ENCODE assay signal across 8 cellular contexts in the genomic region with DNA sequence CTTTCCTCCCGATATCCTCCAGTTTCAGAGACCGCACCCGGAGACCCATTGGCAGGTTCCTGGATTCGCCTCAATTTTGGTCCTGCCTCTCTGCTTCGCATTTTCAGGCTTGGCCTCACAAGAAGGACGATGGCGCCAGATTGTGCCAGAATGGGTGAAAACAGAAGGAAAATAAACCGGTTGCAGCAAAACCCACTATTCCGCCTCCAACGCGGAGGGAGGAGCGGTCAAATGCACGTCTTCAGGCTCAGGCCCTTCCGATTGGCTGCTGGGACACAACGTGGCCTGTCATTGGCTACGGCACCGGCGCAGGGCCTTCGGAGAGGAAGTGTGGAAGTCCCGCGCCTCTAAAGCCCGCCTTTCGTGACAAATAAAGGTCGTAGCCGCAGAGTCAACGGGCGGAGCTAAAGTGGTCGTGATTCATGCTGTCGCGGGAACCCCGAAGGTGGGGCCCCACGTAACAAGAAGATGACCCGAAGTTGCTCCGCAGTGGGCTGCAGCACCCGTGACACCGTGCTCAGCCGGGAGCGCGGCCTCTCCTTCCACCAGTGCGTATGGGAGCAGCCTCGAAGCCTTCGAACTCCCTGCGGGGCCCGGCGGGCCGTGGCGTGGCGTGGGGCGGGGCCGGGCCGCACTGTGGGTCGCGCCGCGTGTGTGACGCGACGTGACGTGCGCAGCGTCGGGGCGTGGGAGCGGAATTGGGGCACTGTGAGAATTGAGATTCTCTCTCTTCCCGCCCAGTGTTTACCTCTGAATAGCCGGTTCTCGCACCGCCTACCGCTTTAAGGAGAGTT. TPM values are rescaled to one million over a fixed set of nuclear protein-coding genes. Genes with fewer than 3 reads are reported as not detected.
DNase-seq lines count a peak whose midpoint lies in the region; ATAC-seq and TF ChIP-seq lines count a peak whose summit lies in the region.

Gene THAP9, plus strand, starts transcription at position 401 of the 794 bp plus-strand sequence. Its CDS starts 68 bp downstream, at position 469.

- H3K27me3 Mint-ChIP-seq in T-cell = no peaks in the 10 kb centered on the region

- H3K27me3 ChIP-seq in left ventricle myocardium inferior (ENCODE audit: low read depth) (no peaks in the 10 kb centered on the region), upper lobe of right lung (no peaks in the 10 kb centered on the region)

- H3K36me3 Mint-ChIP-seq in T-cell = peaks cover 8% of the 10 kb centered on the region

- H3K4me1 Mint-ChIP-seq in T-cell = peaks cover 15 to 22% (median 21%) of the 10 kb centered on the region in 3 donors

- DNase-seq in NCI-H146 treated with DMSO at 0.1 percent for 48 hours (lab: John Stamatoyannopoulos, UW; ENCODE audit: unreplicated experiment) (peak; percentile 66), T-cell (peak; percentile 91 to 100 (median 99)), amygdala (lab: John Stamatoyannopoulos, UW) (peak; percentile 77 to 99 (median 98)), left ventricle myocardium inferior (peak; percentile 98), posterior vena cava (ENCODE audit: low spot score) (peak; percentile 100), upper lobe of right lung (peak; percentile 99)

- no peak within 1 kb of the TSS for H3K27ac Mint-ChIP-seq in T-cell

- no peaks in the 10 kb centered on the region for H3K9me3 Mint-ChIP-seq in T-cell

- peak; percentile 92 for ATAC-seq in GM18498 (IDR thresholded peaks at IDR 0.05; ENCODE audit: unreplicated experiment)
- peak; percentile 86 for ATAC-seq in HG02884 (IDR thresholded peaks at IDR 0.05; ENCODE audit: unreplicated experiment)
- ATAC-seq in T-cell (replicated peaks in 1 of 4) = peak; percentile 88 to 93 (median 92)
- ATAC-seq in upper lobe of right lung = peak; percentile 98

- TF ChIP-seq CTCF in left ventricle myocardium inferior (IDR thresholded peaks at IDR 0.05; ENCODE audit: borderline replicate concordance) = no peak
- TF ChIP-seq CTCF in upper lobe of right lung (IDR thresholded peaks at IDR 0.05) = no peak

- CTCF ChIA-PET in T-cell (lab: Charles Lee) = interaction anchor here in 1 of 2 donors (0.6 to 2.5 kb wide), 13 partner anchors 9 to 540 kb away, joined by 3 to 23 read pairs (median 5); partner anchors contain the start of genes COPS4, COQ2, HNRNPD and LIN54

- H3K4me3 Mint-ChIP-seq in T-cell = no peak within 1 kb of the TSS

- no peaks in the 10 kb centered on the region for H3K9me3 ChIP-seq in left ventricle myocardium inferior (replicated peaks)
- H3K9me3 ChIP-seq in upper lobe of right lung = no peaks in the 10 kb centered on the region

- intact Hi-C loops in left ventricle myocardium inferior (cut with micrococcal nuclease) = no loop called here
- intact Hi-C loops in posterior vena cava (cut with DNase I) = no loop called here
- intact Hi-C loops in upper lobe of right lung (cut with DNase I) = no loop called here

- H3K36me3 ChIP-seq in left ventricle myocardium inferior = peaks cover 16% of the 10 kb centered on the region
- H3K36me3 ChIP-seq in upper lobe of right lung = peaks cover 24% of the 10 kb centered on the region

- peak within 1 kb of the TSS; percentile 100 for H3K27ac ChIP-seq in left ventricle myocardium inferior (replicated peaks)
- peak within 1 kb of the TSS; percentile 100 for H3K27ac ChIP-seq in upper lobe of right lung

- H3K4me3 ChIP-seq in left ventricle myocardium inferior (peak within 1 kb of the TSS; percentile 78), upper lobe of right lung (peak within 1 kb of the TSS; percentile 74)

- H3K4me1 ChIP-seq in left ventricle myocardium inferior (peaks cover 59% of the 10 kb centered on the region), upper lobe of right lung (peaks cover 29% of the 10 kb centered on the region)

- POLR2A ChIA-PET in T-cell (lab: Charles Lee) = interaction anchor here (0.5 to 2.3 kb wide), 10 partner anchors 11 to 292 kb away, joined by 3 to 20 read pairs (median 5); partner anchors contain the start of genes COPS4 (in 1 of the 2) and LIN54 (in 1 of the 2)

RNA-seq across cellular contexts. Expression of gene THAP9, which starts in this region (rescaled TPM):
- total RNA-seq in T-cell (1 to 10 TPM; 2.3 to 4.1 (median 3.0) TPM), left ventricle myocardium inferior (5.6 TPM), posterior vena cava (1 to 10 TPM; 2.9 to 4.4 TPM), upper lobe of right lung (3.8 TPM)

Comparison
In these comparisons a context has a peak if more than half of its experiments do, and no peak if none do; other contexts are left out.
1. Peak in every context shown above with its lines: DNase-seq, ATAC-seq, H3K4me3 ChIP-seq and H3K27ac ChIP-seq.